ENCODE assay signal across 1 cellular context in the genomic region with DNA sequence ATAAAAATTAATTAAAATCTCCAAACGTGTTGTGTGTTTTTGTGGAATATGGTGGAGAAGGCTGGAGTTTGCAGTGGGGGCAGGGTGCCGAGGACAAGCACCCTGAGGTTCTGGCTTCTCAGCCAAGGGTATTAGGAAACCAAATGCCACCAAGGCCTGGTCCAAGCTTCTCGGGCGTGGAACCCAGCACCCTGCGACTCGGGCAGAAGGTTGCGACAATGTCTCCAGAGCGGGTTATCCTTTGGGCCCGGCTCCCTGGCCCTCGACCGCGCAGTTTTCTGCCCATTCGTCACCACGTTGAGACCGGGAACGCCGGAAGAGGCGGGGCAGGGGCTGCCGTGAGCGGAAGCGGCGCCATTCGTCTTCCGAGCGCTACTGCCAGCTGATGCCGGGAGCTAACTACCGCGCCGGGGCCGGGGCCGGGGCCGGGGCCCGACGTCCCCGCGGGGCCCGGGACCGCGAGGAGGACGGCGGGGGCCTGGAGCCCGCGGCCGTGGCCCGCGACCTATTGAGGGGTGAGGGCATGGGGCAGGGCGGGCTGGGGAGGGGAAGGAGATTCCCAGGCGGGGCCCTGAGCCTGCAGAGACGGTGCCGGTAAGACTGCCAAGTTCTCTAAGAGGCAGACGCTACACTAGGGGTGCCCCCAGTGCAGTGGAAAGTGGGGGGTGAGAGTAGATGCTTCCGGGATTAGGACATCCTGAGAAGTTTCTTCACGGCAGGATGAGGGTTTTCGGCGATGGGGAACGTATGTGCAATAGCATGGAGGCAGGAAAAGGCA.
TF ChIP-seq lines count a peak whose summit lies in the region.

RRP36 (plus strand) TSS at position 354 of the 778 bp plus-strand sequence; CDS start at position 386, 32 bp downstream.

TF ChIP-seq in H1, 55 proteins besides CTCF, POLR2A, EP300 and RAD21:
- TF ChIP-seq ZNF274 (IDR thresholded peaks at IDR 0.05; ENCODE audit: borderline replicate concordance, extremely low read depth, low read length) (no peak), CHD7 (IDR thresholded peaks at IDR 0.05; ENCODE audit: insufficient replicate concordance, low read length) (no peak), CTBP2 (IDR thresholded peaks at IDR 0.05; ENCODE audit: borderline replicate concordance, insufficient read depth, insufficient read length, low read length) (no peak), SP1 (IDR thresholded peaks at IDR 0.05; ENCODE audit: low read depth, low read length) (no peak), JUN (IDR thresholded peaks at IDR 0.05; ENCODE audit: low read depth, low read length) (no peak), CHD1 (IDR thresholded peaks at IDR 0.05; ENCODE audit: low read depth, low read length) (no peak), MAFK (IDR thresholded peaks at IDR 0.05; ENCODE audit: low read depth, low read length) (no peak), HDAC6 (IDR thresholded peaks at IDR 0.05; ENCODE audit: low read depth, low read length) (no peak), POU5F1 (IDR thresholded peaks at IDR 0.05; ENCODE audit: low read depth, low read length) (no peak), TEAD4 (IDR thresholded peaks at IDR 0.05; ENCODE audit: low read depth, low read length) (no peak), RXRA (IDR thresholded peaks at IDR 0.05; ENCODE audit: insufficient read depth, low read depth, low read length) (no peak), HDAC2 (IDR thresholded peaks at IDR 0.05; ENCODE audit: borderline replicate concordance in 1 of 2, low read depth in 2 of 2, low read length in 2 of 2) (peak in 1 of 2 experiments; percentile 75; a peak in 1 of 4 replicates), TBP (IDR thresholded peaks at IDR 0.05; ENCODE audit: low read depth, low read length) (peak; percentile 50; the same call in 1 of the 2 replicates), EZH2 (IDR thresholded peaks at IDR 0.05; ENCODE audit: low read depth, low read length, severe bottlenecking) (no peak), CBX5 (IDR thresholded peaks at IDR 0.05; ENCODE audit: low read depth, low read length) (no peak), CEBPB (IDR thresholded peaks at IDR 0.05; ENCODE audit: low read depth, low read length) (no peak), ASH2L (IDR thresholded peaks at IDR 0.05; ENCODE audit: low read length) (peak; percentile 69), RNF2 (IDR thresholded peaks at IDR 0.05; ENCODE audit: borderline replicate concordance, low read depth, low read length, missing control alignments, poor library complexity, severe bottlenecking) (no peak), BCL11A (IDR thresholded peaks at IDR 0.05; ENCODE audit: low read depth in 2 of 2, low read length in 2 of 2) (no peak), CHD2 (IDR thresholded peaks at IDR 0.05; ENCODE audit: low read length) (no peak; the same call in 1 of the 2 replicates), GABPA (IDR thresholded peaks at IDR 0.05; ENCODE audit: borderline replicate concordance, insufficient read depth, low read length) (peak; percentile 87), GTF2F1 (IDR thresholded peaks at IDR 0.05; ENCODE audit: borderline replicate concordance, low read depth, low read length) (no peak), TAF7 (optimal IDR thresholded peaks at IDR 0.05; ENCODE audit: borderline replicate concordance, low read depth, low read length) (peak; percentile 53), SP2 (IDR thresholded peaks at IDR 0.05; ENCODE audit: low read length) (no peak), CBX8 (IDR thresholded peaks at IDR 0.05; ENCODE audit: borderline replicate concordance, low read depth, low read length) (no peak), SIRT6 (IDR thresholded peaks at IDR 0.05; ENCODE audit: low read length) (no peak), YY1 (IDR thresholded peaks at IDR 0.05; ENCODE audit: low read depth, low read length) (peak; percentile 88), ATF2 (IDR thresholded peaks at IDR 0.05; ENCODE audit: low read length) (no peak), KDM1A (IDR thresholded peaks at IDR 0.05; ENCODE audit: borderline replicate concordance, low read length) (no peak), SIX5 (IDR thresholded peaks at IDR 0.05; ENCODE audit: low read depth, low read length) (no peak), PHF8 (conservative IDR thresholded peaks at IDR 0.05; ENCODE audit: low read depth, low read length) (peak; percentile 33; the same call in 1 of the 2 replicates), SRF (IDR thresholded peaks at IDR 0.05; ENCODE audit: low read depth, low read length) (no peak), SAP30 (IDR thresholded peaks at IDR 0.05; ENCODE audit: insufficient read depth, insufficient replicate concordance, low read length) (no peak), NRF1 (IDR thresholded peaks at IDR 0.05; ENCODE audit: low read depth, low read length) (no peak), TAF1 (IDR thresholded peaks at IDR 0.05; ENCODE audit: low read depth, low read length) (peak; percentile 54; the same call in 1 of the 2 replicates), SIN3A (conservative IDR thresholded peaks at IDR 0.05 in 1 of 2, IDR thresholded peaks at IDR 0.05 in 1 of 2; ENCODE audit: low read depth in 1 of 2, low read length in 2 of 2) (peak in 1 of 2 experiments; percentile 73; a peak in 2 of 4 replicates), KDM5A (IDR thresholded peaks at IDR 0.05; ENCODE audit: low read length) (no peak), SUZ12 (IDR thresholded peaks at IDR 0.05; ENCODE audit: low read length) (no peak), CREB1 (IDR thresholded peaks at IDR 0.05) (0 out of 2 replicates have a peak, but pooled peaks have one; percentile 53), BRCA1 (IDR thresholded peaks at IDR 0.05; ENCODE audit: low read depth, low read length) (no peak), RBBP5 (IDR thresholded peaks at IDR 0.05; ENCODE audit: borderline replicate concordance, low read depth, low read length) (0 out of 2 replicates have a peak, but pooled peaks have one; percentile 33), EGR1 (IDR thresholded peaks at IDR 0.05; ENCODE audit: borderline replicate concordance, low read depth, low read length) (no peak), E2F6 (IDR thresholded peaks at IDR 0.05) (no peak), RFX5 (IDR thresholded peaks at IDR 0.05; ENCODE audit: borderline replicate concordance, low read depth, low read length) (no peak), POLR2AphosphoS5 (IDR thresholded peaks at IDR 0.05; ENCODE audit: low read depth, low read length) (peak; percentile 16; the same call in 1 of the 2 replicates), KDM4A (IDR thresholded peaks at IDR 0.05; ENCODE audit: low read depth, low read length, severe bottlenecking) (peak; percentile 30), BACH1 (IDR thresholded peaks at IDR 0.05; ENCODE audit: low read length) (no peak), TCF12 (IDR thresholded peaks at IDR 0.05; ENCODE audit: low read depth, low read length) (no peak), SP4 (IDR thresholded peaks at IDR 0.05; ENCODE audit: low read length) (no peak), NANOG (IDR thresholded peaks at IDR 0.05; ENCODE audit: insufficient read depth, low read depth, low read length, poor library complexity, severe bottlenecking) (no peak), FOSL1 (IDR thresholded peaks at IDR 0.05; ENCODE audit: insufficient read depth, low read depth, low read length) (no peak), JUND (IDR thresholded peaks at IDR 0.05; ENCODE audit: low read length) (no peak)
- TF ChIP-seq, protein P1, sequence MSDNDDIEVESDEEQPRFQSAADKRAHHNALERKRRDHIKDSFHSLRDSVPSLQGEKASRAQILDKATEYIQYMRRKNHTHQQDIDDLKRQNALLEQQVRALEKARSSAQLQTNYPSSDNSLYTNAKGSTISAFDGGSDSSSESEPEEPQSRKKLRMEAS (IDR thresholded peaks at IDR 0.05): no peak
- TF ChIP-seq, protein P2, sequence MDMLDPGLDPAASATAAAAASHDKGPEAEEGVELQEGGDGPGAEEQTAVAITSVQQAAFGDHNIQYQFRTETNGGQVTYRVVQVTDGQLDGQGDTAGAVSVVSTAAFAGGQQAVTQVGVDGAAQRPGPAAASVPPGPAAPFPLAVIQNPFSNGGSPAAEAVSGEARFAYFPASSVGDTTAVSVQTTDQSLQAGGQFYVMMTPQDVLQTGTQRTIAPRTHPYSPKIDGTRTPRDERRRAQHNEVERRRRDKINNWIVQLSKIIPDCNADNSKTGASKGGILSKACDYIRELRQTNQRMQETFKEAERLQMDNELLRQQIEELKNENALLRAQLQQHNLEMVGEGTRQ (IDR thresholded peaks at IDR 0.05; ENCODE audit: low read length): no peak
- TF ChIP-seq, protein P3, sequence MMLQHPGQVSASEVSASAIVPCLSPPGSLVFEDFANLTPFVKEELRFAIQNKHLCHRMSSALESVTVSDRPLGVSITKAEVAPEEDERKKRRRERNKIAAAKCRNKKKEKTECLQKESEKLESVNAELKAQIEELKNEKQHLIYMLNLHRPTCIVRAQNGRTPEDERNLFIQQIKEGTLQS (IDR thresholded peaks at IDR 0.05; ENCODE audit: insufficient read depth, low read depth, low read length): no peak
